8 cellular contexts compared by ENCODE assay signal in the genomic region with DNA sequence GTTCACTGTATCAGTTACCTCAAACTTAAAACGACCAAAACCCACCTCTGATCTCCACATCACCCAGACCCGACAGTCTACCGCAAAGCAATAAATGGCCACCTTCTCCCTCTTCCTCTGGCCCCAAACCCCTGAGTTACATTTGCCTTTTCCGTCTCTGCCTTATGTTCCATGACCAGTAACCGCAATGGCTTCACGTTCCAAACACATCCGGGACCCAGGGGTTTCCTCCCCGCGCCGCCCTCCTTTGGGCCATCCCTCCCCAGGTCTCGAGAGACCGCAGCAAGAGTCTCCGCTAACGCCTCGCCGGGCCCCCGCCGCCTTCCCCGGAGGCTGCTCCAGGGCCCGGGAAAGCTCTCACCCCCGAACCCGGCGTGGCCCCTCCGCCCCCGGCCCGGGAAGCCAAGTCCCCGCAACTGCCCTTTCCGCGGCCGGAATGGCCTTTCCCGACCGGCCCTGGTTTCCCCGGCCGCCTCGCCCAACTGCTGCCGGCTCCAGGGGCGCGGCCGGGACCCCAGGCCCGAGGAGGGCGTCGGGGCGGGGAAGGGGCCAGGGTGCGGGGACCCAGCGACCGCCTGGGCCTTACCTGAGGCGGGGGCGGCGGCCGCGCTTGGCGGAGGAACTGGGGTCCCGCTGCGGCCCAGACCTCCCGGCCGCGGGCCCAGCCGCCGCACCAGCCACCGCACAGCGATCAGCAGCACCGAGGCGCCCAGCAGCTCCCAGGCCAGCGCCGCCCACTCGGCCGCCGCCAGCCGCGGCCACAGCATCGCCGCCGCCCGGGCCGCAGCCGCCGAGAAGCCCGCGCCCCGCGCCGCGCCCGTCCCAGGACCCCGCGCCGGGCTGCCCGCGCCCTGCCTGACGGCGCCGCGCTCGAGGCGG. TPM values are rescaled to one million over a fixed set of nuclear protein-coding genes. Genes with fewer than 3 reads are reported as not detected.
DNase-seq lines count a peak whose midpoint lies in the region; TF ChIP-seq lines count a peak whose summit lies in the region.

A gene (minus strand): TSS at position 801 of the 879 bp plus-strand sequence. CDS start 34 bp downstream, at position 767.

- no peaks in the 10 kb centered on the region for H3K9me3 Mint-ChIP-seq in activated CD4-positive, alpha-beta T cell treated with anti-CD3 and anti-CD28 coated beads, Interleukin-2, amount 10 ng/mL, durations not matched to agents 7 days and 5 days
- no peaks in the 10 kb centered on the region for H3K9me3 Mint-ChIP-seq in dendritic cell treated with granulocyte-macrophage colony-stimulating factor and Interleukin-4, amounts not matched to agents 40 ng/mL and 50 ng/mL, for 4 days

- peaks cover 26% of the 10 kb centered on the region for H3K36me3 Mint-ChIP-seq in activated CD4-positive, alpha-beta T cell treated with anti-CD3 and anti-CD28 coated beads, Interleukin-2, amount 10 ng/mL, durations not matched to agents 7 days and 5 days (ENCODE audit: low read depth)
- H3K36me3 Mint-ChIP-seq in dendritic cell treated with granulocyte-macrophage colony-stimulating factor and Interleukin-4, amounts not matched to agents 40 ng/mL and 50 ng/mL, for 4 days (ENCODE audit: low read depth): peaks cover 49% of the 10 kb centered on the region

- TF ChIP-seq POLR2A in NB4 (IDR thresholded peaks at IDR 0.05; ENCODE audit: extremely low read depth, insufficient read length) (peak; percentile 44), lower leg skin (IDR thresholded peaks at IDR 0.05) (no peak)

- H3K27ac Mint-ChIP-seq in activated CD4-positive, alpha-beta T cell treated with anti-CD3 and anti-CD28 coated beads, Interleukin-2, amount 10 ng/mL, durations not matched to agents 7 days and 5 days: peak within 1 kb of the TSS; percentile 93
- peak within 1 kb of the TSS; percentile 87 for H3K27ac Mint-ChIP-seq in dendritic cell treated with granulocyte-macrophage colony-stimulating factor and Interleukin-4, amounts not matched to agents 40 ng/mL and 50 ng/mL, for 4 days

- peak within 1 kb of the TSS; percentile 87 for H3K4me3 Mint-ChIP-seq in activated CD4-positive, alpha-beta T cell treated with anti-CD3 and anti-CD28 coated beads, Interleukin-2, amount 10 ng/mL, durations not matched to agents 7 days and 5 days
- peak within 1 kb of the TSS; percentile 92 for H3K4me3 Mint-ChIP-seq in dendritic cell treated with granulocyte-macrophage colony-stimulating factor and Interleukin-4, amounts not matched to agents 40 ng/mL and 50 ng/mL, for 4 days

- no peaks in the 10 kb centered on the region for H3K27me3 Mint-ChIP-seq in activated CD4-positive, alpha-beta T cell treated with anti-CD3 and anti-CD28 coated beads, Interleukin-2, amount 10 ng/mL, durations not matched to agents 7 days and 5 days
- H3K27me3 Mint-ChIP-seq in dendritic cell treated with granulocyte-macrophage colony-stimulating factor and Interleukin-4, amounts not matched to agents 40 ng/mL and 50 ng/mL, for 4 days: no peaks in the 10 kb centered on the region

- CTCF ChIA-PET in activated CD4-positive, alpha-beta T cell treated with anti-CD3 and anti-CD28 coated beads, Interleukin-2, amount 10 ng/mL, durations not matched to agents 7 days and 5 days (lab: Charles Lee): interaction anchor here (0.8 kb wide), 1 partner anchor 19 kb away, joined by 3 read pairs; no protein-coding TSS in a partner anchor

- DNase-seq in DMS 273 (lab: John Stamatoyannopoulos, UW; ENCODE audit: unreplicated experiment): peak; percentile 78
- no peak for DNase-seq in DMS 273 treated with DMSO at 0.1 percent for 48 hours (lab: John Stamatoyannopoulos, UW)
- peak; percentile 11 for DNase-seq in HFF-Myc (ENCODE audit: extremely low read depth, low read depth)
- DNase-seq in NB4 (ENCODE audit: low read depth): peak; percentile 90
- DNase-seq in activated CD4-positive, alpha-beta T cell treated with anti-CD3 and anti-CD28 coated beads, Interleukin-2, amount 10 ng/mL, durations not matched to agents 7 days and 5 days: peak; percentile 80
- DNase-seq in lower leg skin (ENCODE audit: low spot score in 2 of 2): peak in 1 of 2 donors; percentile 89
- DNase-seq in stimulated activated CD4-positive, alpha-beta T cell treated with anti-CD3 and anti-CD28 coated beads, TNF-alpha, amount 100 ng/mL, for 1 hour (ENCODE audit: low read depth in 3 of 3, low spot score in 1 of 3): peak; percentile 37 to 57 (median 56)

- H3K4me3 ChIP-seq in HFF-Myc (replicated peaks; ENCODE audit: low read depth, low read length) (peak within 1 kb of the TSS; percentile 86), NB4 (ENCODE audit: low read depth, low read length) (peak within 1 kb of the TSS; percentile 100), lower leg skin (ENCODE audit: low read depth, poor library complexity, severe bottlenecking) (peak within 1 kb of the TSS; percentile 96)

- POLR2A ChIA-PET in activated CD4-positive, alpha-beta T cell treated with anti-CD3 and anti-CD28 coated beads, Interleukin-2, amount 10 ng/mL, durations not matched to agents 7 days and 5 days (lab: Charles Lee): interaction anchor here (0.7 kb wide), 1 partner anchor 46 kb away, joined by 5 read pairs; no protein-coding TSS in a partner anchor

- WGBS in lower leg skin, 2 donors: 1% methylated on average over 28 to 33 of the region's 95 CpGs

- peaks cover 36% of the 10 kb centered on the region for H3K4me1 Mint-ChIP-seq in activated CD4-positive, alpha-beta T cell treated with anti-CD3 and anti-CD28 coated beads, Interleukin-2, amount 10 ng/mL, durations not matched to agents 7 days and 5 days
- peaks cover 47% of the 10 kb centered on the region for H3K4me1 Mint-ChIP-seq in dendritic cell treated with granulocyte-macrophage colony-stimulating factor and Interleukin-4, amounts not matched to agents 40 ng/mL and 50 ng/mL, for 4 days (ENCODE audit: low read depth)

- TF ChIP-seq CTCF in HFF-Myc (IDR thresholded peaks at IDR 0.05; ENCODE audit: low read depth, low read length, missing control alignments): no peak
- TF ChIP-seq CTCF in NB4 (IDR thresholded peaks at IDR 0.05; ENCODE audit: low read depth, low read length): no peak
- TF ChIP-seq CTCF in lower leg skin (IDR thresholded peaks at IDR 0.05): no peak

- intact Hi-C loops in dendritic cell treated with granulocyte-macrophage colony-stimulating factor and Interleukin-4, amounts not matched to agents 40 ng/mL and 50 ng/mL, for 4 days (cut with micrococcal nuclease): loop anchor here (5.0 kb wide), 1 partner anchor 66 kb away; a partner anchor contains a TSS
- intact Hi-C loops in lower leg skin (cut with DNase I; ENCODE audit: low total_unique reads): no loop called here

RNA-seq across cellular contexts. Expression of the gene that starts here (rescaled TPM):
- 10 to 100 TPM; 86.6 to 95.5 TPM for total RNA-seq in activated CD4-positive, alpha-beta T cell treated with anti-CD3 and anti-CD28 coated beads, Interleukin-2, amount 10 ng/mL, durations not matched to agents 7 days and 5 days
- 10 to 100 TPM; 57.9 to 94.5 (median 60.5) TPM for total RNA-seq in lower leg skin
